In genomic region chr2:179096090-179096489, GRCh38 we compare ENCODE assay signal across 8 cellular contexts. TPM values are rescaled to one million over a fixed set of nuclear protein-coding genes. Genes with fewer than 3 reads are reported as not detected.
DNase-seq lines count a peak whose midpoint lies in the region; ATAC-seq lines count a peak whose summit lies in the region.

No MANE protein-coding gene starts in this region.

- H3K36me3 Mint-ChIP-seq in activated T-helper 2 cell treated with anti-CD3 and anti-CD28 coated beads, Interferon-gamma antibody, Interleukin-2, Interleukin-4, amounts not matched to agents 10 μg/mL and 5 μg/mL and 100 μg/mL, durations not matched to agents 14 hours and 24 hours and 36 hours (ENCODE audit: low read depth): no peaks in the 10 kb centered on the region

- no peaks in the 10 kb centered on the region for H3K27me3 Mint-ChIP-seq in activated T-helper 2 cell treated with anti-CD3 and anti-CD28 coated beads, Interferon-gamma antibody, Interleukin-2, Interleukin-4, amounts not matched to agents 10 μg/mL and 5 μg/mL and 100 μg/mL, durations not matched to agents 14 hours and 24 hours and 36 hours (ENCODE audit: low read depth)

- no peak overlapping the region for H3K56ac ChIP-seq in mesendoderm (ENCODE audit: low read length)

- H3K4me3 Mint-ChIP-seq in activated T-helper 2 cell treated with anti-CD3 and anti-CD28 coated beads, Interferon-gamma antibody, Interleukin-2, Interleukin-4, amounts not matched to agents 10 μg/mL and 5 μg/mL and 100 μg/mL, durations not matched to agents 14 hours and 24 hours and 36 hours (ENCODE audit: low read depth): no peak overlapping the region

- DNase-seq in NCI-H2029 (lab: John Stamatoyannopoulos, UW): peak; percentile 16
- DNase-seq in NCI-H2029 treated with DMSO at 0.1 percent for 48 hours (lab: John Stamatoyannopoulos, UW): no peak
- DNase-seq in NCI-H146 (lab: John Stamatoyannopoulos, UW): peak; percentile 53
- peak; percentile 53 for DNase-seq in mesendoderm
- no peak for DNase-seq in MV-4-11 (lab: John Stamatoyannopoulos, UW)
- DNase-seq in activated T-helper 2 cell treated with anti-CD3 and anti-CD28 coated beads, Interferon-gamma antibody, Interleukin-2, Interleukin-4, amounts not matched to agents 10 μg/mL and 5 μg/mL and 100 μg/mL, durations not matched to agents 14 hours and 24 hours and 36 hours (ENCODE audit: low spot score): no peak
- DNase-seq in stimulated activated CD4-positive, alpha-beta T cell treated with anti-CD3 and anti-CD28 coated beads, Interleukin-2, amount 100 ng/mL, for 48 hours: no peak

- H3K27me3 ChIP-seq in mesendoderm (ENCODE audit: insufficient read depth, low read length, poor library complexity): no peaks in the 10 kb centered on the region

- no peaks in the 10 kb centered on the region for H3K36me3 ChIP-seq in mesendoderm (ENCODE audit: control insufficient read depth, insufficient read depth, low read length)

- WGBS in mesendoderm (ENCODE audit: extremely low coverage, insufficient coverage, low lambda C conversion rate): no CpG with 5 or more reads among the region's 3 CpGs

- H3K27ac Mint-ChIP-seq in activated T-helper 2 cell treated with anti-CD3 and anti-CD28 coated beads, Interferon-gamma antibody, Interleukin-2, Interleukin-4, amounts not matched to agents 10 μg/mL and 5 μg/mL and 100 μg/mL, durations not matched to agents 14 hours and 24 hours and 36 hours: no peak overlapping the region

- H3K4me1 ChIP-seq in mesendoderm (ENCODE audit: control insufficient read depth, low read depth, low read length): no peaks in the 10 kb centered on the region

- H3K4me2 ChIP-seq in mesendoderm (ENCODE audit: low read length): no peak overlapping the region

- H3K4me3 ChIP-seq in mesendoderm (ENCODE audit: low read length): no peak overlapping the region

- H2AK5ac ChIP-seq in mesendoderm (ENCODE audit: low read length): no peak overlapping the region

- no peaks in the 10 kb centered on the region for H3K9me3 Mint-ChIP-seq in activated T-helper 2 cell treated with anti-CD3 and anti-CD28 coated beads, Interferon-gamma antibody, Interleukin-2, Interleukin-4, amounts not matched to agents 10 μg/mL and 5 μg/mL and 100 μg/mL, durations not matched to agents 14 hours and 24 hours and 36 hours

- H4K8ac ChIP-seq in mesendoderm (ENCODE audit: low read depth, low read length): no peak overlapping the region

- intact Hi-C loops in activated T-helper 2 cell treated with anti-CD3 and anti-CD28 coated beads, Interferon-gamma antibody, Interleukin-2, Interleukin-4, amounts not matched to agents 10 μg/mL and 5 μg/mL and 100 μg/mL, durations not matched to agents 14 hours and 24 hours and 36 hours (cut with micrococcal nuclease): loop anchor here (1.0 kb wide), 1 partner anchor 10 kb away; no protein-coding TSS in a partner anchor

- no peak overlapping the region for H3K23ac ChIP-seq in mesendoderm (ENCODE audit: low read length)

- H2BK5ac ChIP-seq in mesendoderm (ENCODE audit: low read length): no peak overlapping the region

- H2BK120ac ChIP-seq in mesendoderm (ENCODE audit: low read depth, low read length): no peak overlapping the region

- H3K79me2 ChIP-seq in mesendoderm (ENCODE audit: control insufficient read depth, insufficient read depth, low read length): no peaks in the 10 kb centered on the region

- peak; percentile 98 for ATAC-seq in GM21825 (IDR thresholded peaks at IDR 0.05; ENCODE audit: unreplicated experiment)

- no peak overlapping the region for H3K27ac ChIP-seq in mesendoderm (ENCODE audit: low read depth, low read length)

- H3K4ac ChIP-seq in mesendoderm (ENCODE audit: low read depth, low read length): no peak overlapping the region

- H4K5ac ChIP-seq in mesendoderm (ENCODE audit: low read length): no peak overlapping the region

- peaks cover 17% of the 10 kb centered on the region for H3K4me1 Mint-ChIP-seq in activated T-helper 2 cell treated with anti-CD3 and anti-CD28 coated beads, Interferon-gamma antibody, Interleukin-2, Interleukin-4, amounts not matched to agents 10 μg/mL and 5 μg/mL and 100 μg/mL, durations not matched to agents 14 hours and 24 hours and 36 hours (ENCODE audit: low read depth)

- no peak overlapping the region for H3K18ac ChIP-seq in mesendoderm (ENCODE audit: low read length)

- no peak overlapping the region for H3K9ac ChIP-seq in mesendoderm (ENCODE audit: low read length)

- no peaks in the 10 kb centered on the region for H3K79me1 ChIP-seq in mesendoderm (ENCODE audit: low read length)

- no peak overlapping the region for H2BK15ac ChIP-seq in mesendoderm (replicated peaks; ENCODE audit: low read depth)

RNA-seq across cellular contexts. Expression of gene CCDC141, which starts 46.2 kb away (rescaled TPM):
- polyA plus RNA-seq in mesendoderm (2013, experiment 1 of 2): 1.2 TPM
- 1.1 TPM for polyA plus RNA-seq in mesendoderm (2013, experiment 2 of 2)
- total RNA-seq in activated T-helper 2 cell treated with anti-CD3 and anti-CD28 coated beads, Interferon-gamma antibody, Interleukin-2, Interleukin-4, amounts not matched to agents 10 μg/mL and 5 μg/mL and 100 μg/mL, durations not matched to agents 14 hours and 24 hours and 36 hours: 3.6 and 4.2 TPM in 2 replicates

Comparison
In these comparisons a context has a peak if more than half of its experiments do, and no peak if none do; other contexts are left out.
1. DNase-seq: peak in NCI-H2029 (single experiment), NCI-H146 (single experiment) and mesendoderm (single experiment); none in NCI-H2029 treated with DMSO at 0.1 percent for 48 hours (single experiment), MV-4-11 (single experiment), activated T-helper 2 cell treated with anti-CD3 and anti-CD28 coated beads, Interferon-gamma antibody, Interleukin-2, Interleukin-4, amounts not matched to agents 10 μg/mL and 5 μg/mL and 100 μg/mL, durations not matched to agents 14 hours and 24 hours and 36 hours (single experiment) and stimulated activated CD4-positive, alpha-beta T cell treated with anti-CD3 and anti-CD28 coated beads, Interleukin-2, amount 100 ng/mL, for 48 hours (0 of 2).